In genomic region chr3:74079961-74080562, GRCh38 we compare ENCODE assay signal across 19 cellular contexts.
"Had no signal": no experiment of that assay in that cellular context is flagged by ENCODE, and none has a peak within 500 bp of the region (broad histone marks: within the 10 kb centered on the region; RNA-seq: fewer than 3 reads in every experiment).

No MANE protein-coding gene starts in this region.

- H3K27me3 ChIP-seq: brain microvascular endothelial cell, foreskin keratinocyte, heart left ventricle had no signal

- ATAC-seq: foreskin keratinocyte; heart left ventricle; naive thymus-derived CD4-positive, alpha-beta T cell had no signal

- H3K4me3 ChIP-seq: heart left ventricle, prostate gland had no signal

- H3K9me3 ChIP-seq: heart left ventricle, prostate gland had no signal

- H3K27ac ChIP-seq: brain microvascular endothelial cell, foreskin keratinocyte, heart left ventricle, prostate gland had no signal

- H3K36me3 ChIP-seq: brain microvascular endothelial cell, heart left ventricle, prostate gland had no signal

- H3K4me1 ChIP-seq: foreskin keratinocyte, heart left ventricle, prostate gland had no signal

- DNase-seq: activated CD4-positive, alpha-beta T cell treated with anti-CD3 and anti-CD28 coated beads, Interleukin-2, amount 10 ng/mL, durations not matched to agents 7 days and 5 days; activated CD4-positive, CD25-positive, alpha-beta regulatory T cell; activated CD8-positive, alpha-beta memory T cell treated with anti-CD3 and anti-CD28 coated beads for 24 hours; activated effector memory CD4-positive, alpha-beta T cell treated with Interleukin-2 at 50 U/mL for 16 hours; activated T-cell treated with anti-CD3 and anti-CD28 coated beads for 4 hours; amniotic stem cell; brain microvascular endothelial cell; erythroblast; foreskin keratinocyte; heart left ventricle; midbrain; naive thymus-derived CD4-positive, alpha-beta T cell; occipital lobe; stimulated activated CD4-positive, alpha-beta T cell treated with anti-CD3 and anti-CD28 coated beads, Interleukin-15, amount 100 ng/mL, for 24 hours; stimulated activated CD4-positive, alpha-beta T cell treated with anti-CD3 and anti-CD28 coated beads, Interleukin-4, amount 100 ng/mL, for 24 hours; T-helper 2 cell had no signal

- FAIRE-seq: TTC549, urothelium cell line had no signal
